12 cellular contexts compared by ENCODE assay signal in the genomic region with DNA sequence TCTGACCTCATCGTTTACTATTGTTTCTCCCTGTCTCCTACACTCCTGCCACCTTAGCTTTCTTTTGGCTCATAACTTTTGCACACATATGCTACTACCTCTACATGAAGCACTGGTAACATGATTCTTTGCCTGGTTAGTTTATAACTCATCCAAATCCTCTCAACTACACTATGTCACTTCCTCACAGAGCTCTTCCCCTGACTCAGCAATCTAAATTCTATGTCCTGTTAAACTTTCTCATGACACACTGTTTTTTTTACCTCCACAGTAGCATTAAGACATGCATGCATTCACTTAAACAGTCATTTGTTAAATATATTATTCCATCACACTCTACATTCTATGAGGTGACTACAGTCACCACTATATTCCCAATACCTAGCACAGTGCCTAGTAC. TPM values are rescaled to one million over a fixed set of nuclear protein-coding genes. Genes with fewer than 3 reads are reported as not detected.
DNase-seq lines count a peak whose midpoint lies in the region; ATAC-seq, FAIRE-seq and TF ChIP-seq lines count a peak whose summit lies in the region.
"Had no signal": no experiment of that assay in that cellular context is flagged by ENCODE, and none has a peak within 500 bp of the region (broad histone marks: within the 10 kb centered on the region; RNA-seq: fewer than 3 reads in every experiment).

No MANE protein-coding gene starts in this region.

- no peaks in the 10 kb centered on the region for H3K27me3 ChIP-seq in astrocyte (ENCODE audit: insufficient read depth, low read length)
- H3K27me3 ChIP-seq: esophagus muscularis mucosa, neutrophil had no signal

- peaks cover 63% of the 10 kb centered on the region for H4K20me1 ChIP-seq in astrocyte (ENCODE audit: insufficient read depth, low read length)

- peak; percentile 94 for FAIRE-seq in HTR-8/SVneo (lab: Jason Lieb, UNC)
- FAIRE-seq in astrocyte (lab: Jason Lieb, UNC), result peak; percentile 34

- H3K79me2 ChIP-seq in astrocyte (ENCODE audit: insufficient read depth, low read length), result peaks cover 96% of the 10 kb centered on the region

- peak overlapping the region; percentile 95 for H3K27ac ChIP-seq in astrocyte (ENCODE audit: low read depth, low read length)
- H3K27ac ChIP-seq: esophagus muscularis mucosa, neutrophil had no signal

- DNase-seq in AG10803 (ENCODE audit: low read depth), result peak; percentile 48
- peak; percentile 84 for DNase-seq in HTR-8/SVneo (ENCODE audit: insufficient read length, low spot score)
- peak; percentile 90 for DNase-seq in astrocyte (ENCODE audit: low read depth)
- peak; percentile 96 for DNase-seq in kidney glomerular epithelial cell (lab: John Stamatoyannopoulos, UW)
- DNase-seq in hippocampal formation (lab: John Stamatoyannopoulos, UW), result no peak
- no peak for DNase-seq in NCI-H69 (lab: John Stamatoyannopoulos, UW)
- DNase-seq in T-cell, result no peak
- DNase-seq: activated CD8-positive, alpha-beta memory T cell treated with anti-CD3 and anti-CD28 coated beads, Interleukin-2, amount 10 ng/mL, durations not matched to agents 7 days and 5 days; stimulated activated CD8-positive, alpha-beta memory T cell treated with anti-CD3 and anti-CD28 coated beads, Interleukin-4, amount 100 ng/mL, for 48 hours had no signal

- H3K27ac Mint-ChIP-seq in astrocyte (ENCODE audit: unreplicated experiment) (peak overlapping the region; percentile 76), T-cell (peak overlapping the region in 1 of 2 donors; percentile 1)
- H3K27ac Mint-ChIP-seq: activated CD8-positive, alpha-beta memory T cell treated with anti-CD3 and anti-CD28 coated beads, Interleukin-2, amount 10 ng/mL, durations not matched to agents 7 days and 5 days had no signal

- POLR2A ChIA-PET in T-cell (lab: Charles Lee), result no interaction called here

- no peaks in the 10 kb centered on the region for H3K27me3 Mint-ChIP-seq in astrocyte (ENCODE audit: low read depth, unreplicated experiment)
- no peaks in the 10 kb centered on the region for H3K27me3 Mint-ChIP-seq in T-cell
- H3K27me3 Mint-ChIP-seq: activated CD8-positive, alpha-beta memory T cell treated with anti-CD3 and anti-CD28 coated beads, Interleukin-2, amount 10 ng/mL, durations not matched to agents 7 days and 5 days had no signal

- CTCF ChIA-PET in T-cell (lab: Charles Lee), result interaction anchor here in 1 of 2 donors (0.6 kb wide), 1 partner anchor 24 kb away, joined by 3 read pairs; no protein-coding TSS in a partner anchor

- H3K4me3 ChIP-seq in AG10803 (ENCODE audit: low read length), result no peak overlapping the region
- H3K4me3 ChIP-seq in astrocyte (ENCODE audit: insufficient read depth, low read depth, low read length), result no peak overlapping the region
- H3K4me3 ChIP-seq: esophagus muscularis mucosa had no signal

- H3K9me3 ChIP-seq in astrocyte (ENCODE audit: insufficient read depth, low read depth, low read length), result no peaks in the 10 kb centered on the region
- H3K9me3 ChIP-seq: esophagus muscularis mucosa, neutrophil had no signal

- H3K4me2 ChIP-seq in astrocyte (ENCODE audit: low read length), result peak overlapping the region; percentile 74

- no peak overlapping the region for H2AFZ ChIP-seq in astrocyte (ENCODE audit: low read depth, low read length)

- H3K4me1 ChIP-seq in astrocyte (ENCODE audit: insufficient read depth, low read length), result peaks cover 6% of the 10 kb centered on the region

- no peak for TF ChIP-seq CTCF in AG10803 (conservative IDR thresholded peaks at IDR 0.05; ENCODE audit: low read length)
- TF ChIP-seq CTCF in astrocyte (IDR thresholded peaks at IDR 0.05; ENCODE audit: insufficient read depth, low read depth, low read length), result no peak

- H3K4me3 Mint-ChIP-seq in astrocyte (ENCODE audit: unreplicated experiment) (peak overlapping the region; percentile 3), T-cell (no peak overlapping the region)
- H3K4me3 Mint-ChIP-seq: activated CD8-positive, alpha-beta memory T cell treated with anti-CD3 and anti-CD28 coated beads, Interleukin-2, amount 10 ng/mL, durations not matched to agents 7 days and 5 days had no signal

- no peaks in the 10 kb centered on the region for H3K9me3 Mint-ChIP-seq in astrocyte (ENCODE audit: unreplicated experiment)
- no peaks in the 10 kb centered on the region for H3K9me3 Mint-ChIP-seq in T-cell

- H3K36me3 ChIP-seq in astrocyte (ENCODE audit: insufficient read depth, low read length), result no peaks in the 10 kb centered on the region

- ATAC-seq in GM21528 (IDR thresholded peaks at IDR 0.05; ENCODE audit: low FRiP score, unreplicated experiment), result no peak
- ATAC-seq in T-cell (replicated peaks in 1 of 4), result no peak
- ATAC-seq: activated CD8-positive, alpha-beta memory T cell treated with anti-CD3 and anti-CD28 coated beads, Interleukin-2, amount 10 ng/mL, durations not matched to agents 7 days and 5 days had no signal

- H3K36me3 Mint-ChIP-seq in astrocyte (ENCODE audit: low read depth, unreplicated experiment) (peaks cover 8% of the 10 kb centered on the region), T-cell (peaks cover 10% of the 10 kb centered on the region)

- peak overlapping the region; percentile 74 for H3K9ac ChIP-seq in astrocyte (ENCODE audit: low read length)

- H3K4me1 Mint-ChIP-seq in astrocyte (ENCODE audit: low read depth, unreplicated experiment) (peaks cover 12% of the 10 kb centered on the region), T-cell (peaks cover 42 to 46% (median 43%) of the 10 kb centered on the region in 3 donors)

RNA-seq across cellular contexts. Expression of gene APPBP2, which starts 19.7 kb away (rescaled TPM):
- 50.5 and 53.3 TPM in 2 replicates for total RNA-seq in astrocyte
- 10 to 100 TPM; 32.2 to 42.0 (median 36.6) TPM for total RNA-seq in T-cell

Comparison
In these comparisons a context has a peak if more than half of its experiments do, and no peak if none do; other contexts are left out.
1. DNase-seq: peak in AG10803 (single experiment), HTR-8/SVneo (single experiment), astrocyte (single experiment) and kidney glomerular epithelial cell (single experiment); none in hippocampal formation (0 of 2), NCI-H69 (single experiment) and T-cell (0 of 34).